Comparison of ENCODE assay signal across 8 cellular contexts in genomic region chr16:4184038-4184702, GRCh38. TPM values are rescaled to one million over a fixed set of nuclear protein-coding genes. Genes with fewer than 3 reads are reported as not detected.
DNase-seq lines count a peak whose midpoint lies in the region; ATAC-seq, FAIRE-seq and TF ChIP-seq lines count a peak whose summit lies in the region.

No MANE protein-coding gene starts in this region.

- TF ChIP-seq CTCF in A549 (IDR thresholded peaks at IDR 0.05) = no peak
- TF ChIP-seq CTCF in bronchial epithelial cell (IDR thresholded peaks at IDR 0.05; ENCODE audit: insufficient read depth, low read length, severe bottlenecking) = no peak

- H3K9me3 ChIP-seq in A549 (no peaks in the 10 kb centered on the region), mesodermal cell (ENCODE audit: control insufficient read depth, low read length) (no peaks in the 10 kb centered on the region)

- CTCF ChIA-PET in A549 (lab: Yijun Ruan, JAX) = interaction anchor here (0.6 to 4.4 kb wide), 8 partner anchors 9 to 226 kb away, joined by 3 to 16 read pairs (median 3); no protein-coding TSS in a partner anchor

- TF ChIP-seq POLR2A in A549 (IDR thresholded peaks at IDR 0.05; ENCODE audit: low read length) = peak; percentile 85

- TF ChIP-seq EP300 in A549 (IDR thresholded peaks at IDR 0.05) = no peak

- H3K4me3 ChIP-seq in A549 (peak overlapping the region; percentile 84), bronchial epithelial cell (ENCODE audit: low read depth, low read length) (peak overlapping the region; percentile 70), mesodermal cell (ENCODE audit: extremely low read depth, insufficient read depth, low read length, poor library complexity, severe bottlenecking) (peak overlapping the region; percentile 62)

- FAIRE-seq in A549 (lab: Jason Lieb, UNC) = no peak
- FAIRE-seq in bronchial epithelial cell (lab: Jason Lieb, UNC) = no peak

- H3K4me1 ChIP-seq in A549 (peaks cover 5% of the 10 kb centered on the region; the same call in 2 of the 3 replicates), mesodermal cell (ENCODE audit: control insufficient read depth, insufficient read depth, low read length, poor library complexity, severe bottlenecking) (peaks cover 4% of the 10 kb centered on the region)

- H3K36me3 ChIP-seq in bronchial epithelial cell (ENCODE audit: control insufficient read depth, insufficient read depth, low read length) (no peaks in the 10 kb centered on the region), mesodermal cell (ENCODE audit: control insufficient read depth, insufficient read depth, low read length) (no peaks in the 10 kb centered on the region)

- H3K27ac ChIP-seq in A549 (peak overlapping the region; percentile 97 to 99), mesodermal cell (ENCODE audit: low read depth, low read length, severe bottlenecking) (no peak overlapping the region)

- ATAC-seq in A549 (peak in 1 of 2 experiments; percentile 3; a peak in 2 of 6 replicates), HG03159 (IDR thresholded peaks at IDR 0.05; ENCODE audit: unreplicated experiment) (peak; percentile 9), GM18519 (IDR thresholded peaks at IDR 0.05; ENCODE audit: low FRiP score, unreplicated experiment) (no peak), HG03442 (IDR thresholded peaks at IDR 0.05; ENCODE audit: unreplicated experiment) (no peak)

- H3K4me2 ChIP-seq in A549 = peak overlapping the region; percentile 99

- DNase-seq in A549 (ENCODE audit: low read depth in 1 of 2, low spot score in 1 of 2) (no peak), bronchial epithelial cell (ENCODE audit: low read depth) (no peak)
- DNase-seq in activated effector memory CD4-positive, alpha-beta T cell treated with anti-CD3 and anti-CD28 coated beads, Interleukin-2, amount 50 U/mL, for 16 hours = no peak
- no peak for DNase-seq in stimulated activated CD4-positive, alpha-beta T cell treated with anti-CD3 and anti-CD28 coated beads, Interleukin-15, amount 100 ng/mL, for 24 hours

- H3K27me3 ChIP-seq in bronchial epithelial cell (ENCODE audit: control insufficient read depth, insufficient read depth, low read length) = peaks cover 4% of the 10 kb centered on the region

- POLR2A ChIA-PET in A549 (lab: Yijun Ruan, JAX) = interaction anchor here (0.5 to 2.2 kb wide), 7 partner anchors 8 to 201 kb away, joined by 3 to 25 read pairs (median 3); partner anchors contain the start of gene TFAP4

- 16% methylated on average over 21 of the region's 59 CpGs for WGBS in A549 (ENCODE audit: missing lambda C conversion rate)
- WGBS in mesodermal cell (ENCODE audit: insufficient coverage in 2 of 2), 2 experiments = 29 to 33% methylated on average over 56 to 58 of the region's 59 CpGs

- TF ChIP-seq RAD21 in A549 (conservative IDR thresholded peaks at IDR 0.05 in 1 of 2, IDR thresholded peaks at IDR 0.05 in 1 of 2) = no peak

TF ChIP-seq in A549, 52 proteins besides CTCF, POLR2A, EP300 and RAD21:
- TF ChIP-seq MAZ (IDR thresholded peaks at IDR 0.05; ENCODE audit: borderline replicate concordance, low read depth, low read length) = 0 out of 2 replicates have a peak, but pooled peaks have one; percentile 8
- TF ChIP-seq TFCP2L1 (CRISPR knock-in tag; IDR thresholded peaks at IDR 0.05) = no peak
- no peak for TF ChIP-seq HOXB5 (CRISPR knock-in tag; IDR thresholded peaks at IDR 0.05)
- TF ChIP-seq EHF (CRISPR knock-in tag; IDR thresholded peaks at IDR 0.05) = peak; percentile 32; the same call in 1 of the 2 replicates
- TF ChIP-seq PBX3 (IDR thresholded peaks at IDR 0.05) = 0 out of 2 replicates have a peak, but pooled peaks have one; percentile 47
- TF ChIP-seq SMC3 (IDR thresholded peaks at IDR 0.05) = no peak
- TF ChIP-seq, protein P1, sequence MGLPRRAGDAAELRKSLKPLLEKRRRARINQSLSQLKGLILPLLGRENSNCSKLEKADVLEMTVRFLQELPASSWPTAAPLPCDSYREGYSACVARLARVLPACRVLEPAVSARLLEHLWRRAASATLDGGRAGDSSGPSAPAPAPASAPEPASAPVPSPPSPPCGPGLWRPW (IDR thresholded peaks at IDR 0.05) = no peak

RNA-seq across cellular contexts. Expression of gene SRL, which starts 57.7 kb away (rescaled TPM):
- polyA plus RNA-seq in A549 (2011; rRNA removed) (not detected in 2 replicates), A549 (2017; fragmentation: RNase III; extraction: RNeasy Plus Mini Kit Qiagen cat#74134 plus additional on column Dnase treatment) (0.03 to 0.05 TPM (median 0.03 TPM) in 3 replicates)
- polyA plus RNA-seq in A549 (2012; cell fraction: cytosol; rRNA removed) = 0.01 TPM in 1 of 2 replicates, not detected in the other
- polyA plus RNA-seq in A549 (2012; cell fraction: nucleus; rRNA removed) = 0.05 TPM in 1 of 2 replicates, not detected in the other
- 0.12 TPM in 1 of 2 replicates, not detected in the other for polyA minus RNA-seq in A549 (2011; rRNA and poly(A)+ RNA removed)
- not detected in 2 replicates for total RNA-seq in bronchial epithelial cell
- 0.18 TPM for polyA plus RNA-seq in mesodermal cell (2013, experiment 1 of 2)
- 0.05 TPM for polyA plus RNA-seq in mesodermal cell (2013, experiment 2 of 2)
